ENCODE assay signal across 28 cellular contexts in the genomic region with DNA sequence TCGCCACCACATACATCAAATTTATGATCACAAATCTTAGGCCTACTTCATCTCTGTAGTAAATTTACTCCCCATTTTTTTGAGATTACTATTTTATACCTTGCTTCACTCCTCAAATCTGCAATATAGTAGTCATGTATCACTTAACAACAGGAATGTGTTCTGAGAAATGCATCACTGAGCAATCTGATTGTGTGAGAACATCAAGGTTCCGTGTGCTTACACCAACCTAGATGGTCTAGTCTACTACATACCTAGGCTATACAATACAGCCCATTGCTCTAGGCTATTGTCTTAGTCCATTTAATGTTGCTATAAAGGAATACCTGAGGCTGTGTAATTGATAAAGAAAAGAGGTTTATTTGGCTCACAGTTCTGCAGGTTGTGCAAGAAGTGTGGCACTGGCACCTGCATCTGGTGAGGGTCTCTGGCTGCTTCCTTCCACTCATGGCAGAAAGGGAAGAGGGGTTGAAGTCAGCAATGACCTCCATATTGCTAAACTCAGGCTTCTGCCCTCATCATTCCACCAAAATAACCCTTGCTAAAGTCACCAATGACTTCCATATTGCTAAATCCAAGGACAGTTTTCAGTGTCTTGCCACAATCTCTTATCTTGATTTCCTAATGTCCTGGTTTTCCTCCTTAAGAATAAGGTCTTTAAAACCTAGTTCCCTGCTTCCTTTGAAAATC.
DNase-seq lines count a peak whose midpoint lies in the region; ATAC-seq, FAIRE-seq and TF ChIP-seq lines count a peak whose summit lies in the region.
"Had no signal": no experiment of that assay in that cellular context is flagged by ENCODE, and none has a peak within 500 bp of the region (broad histone marks: within the 10 kb centered on the region; RNA-seq: fewer than 3 reads in every experiment).

No MANE protein-coding gene starts in this region.

- H3K4me1 ChIP-seq in Caco-2 (peaks cover 60% of the 10 kb centered on the region), psoas muscle (peaks cover 59% of the 10 kb centered on the region)
- H3K4me1 ChIP-seq: HAP-1 had no signal

- H3K4me3 Mint-ChIP-seq in Caco-2 (ENCODE audit: unreplicated experiment): no peak overlapping the region
- no peak overlapping the region for H3K4me3 Mint-ChIP-seq in activated T-cell treated with anti-CD3 and anti-CD28 coated beads, Interleukin-2, amount 50 U/mL, for 4 hours
- H3K4me3 Mint-ChIP-seq: CD4-positive, alpha-beta memory T cell had no signal

- H3K27ac ChIP-seq in psoas muscle: peak overlapping the region; percentile 50
- H3K27ac ChIP-seq: KMS-11 had no signal

- FAIRE-seq in RCC 7860 (lab: Jason Lieb, UNC): no peak
- FAIRE-seq: A204.1, G401.6 had no signal

- 87 to 95% (median 88%) methylated on average over 2 of the region's 2 CpGs for WGBS in psoas muscle, 3 donors

- TF ChIP-seq CTCF in Caco-2 (IDR thresholded peaks at IDR 0.05; ENCODE audit: insufficient read depth in 1 of 2, low read depth in 1 of 2, low read length in 1 of 2, severe bottlenecking in 1 of 2, unreplicated experiment in 1 of 2): no peak
- TF ChIP-seq CTCF in psoas muscle (IDR thresholded peaks at IDR 0.05): no peak

- POLR2A ChIA-PET in Caco-2 (lab: Charles Lee): no interaction called here

- ATAC-seq in psoas muscle (no peak), HG03439 (IDR thresholded peaks at IDR 0.05; ENCODE audit: unreplicated experiment) (no peak)
- no peak for ATAC-seq in activated T-cell treated with anti-CD3 and anti-CD28 coated beads, Interleukin-2, amount 50 U/mL, for 4 hours
- ATAC-seq: PC-3 had no signal

- no peaks in the 10 kb centered on the region for H3K27me3 Mint-ChIP-seq in Caco-2 (ENCODE audit: insufficient read depth, unreplicated experiment)
- H3K27me3 Mint-ChIP-seq in activated T-cell treated with anti-CD3 and anti-CD28 coated beads, Interleukin-2, amount 50 U/mL, for 4 hours (ENCODE audit: low read depth): peaks cover 13% of the 10 kb centered on the region

- H3K36me3 Mint-ChIP-seq in Caco-2 (ENCODE audit: insufficient read depth, unreplicated experiment): peaks cover 7% of the 10 kb centered on the region
- no peaks in the 10 kb centered on the region for H3K36me3 Mint-ChIP-seq in activated T-cell treated with anti-CD3 and anti-CD28 coated beads, Interleukin-2, amount 50 U/mL, for 4 hours (ENCODE audit: insufficient read depth)
- H3K36me3 Mint-ChIP-seq: CD4-positive, alpha-beta memory T cell had no signal

- no peaks in the 10 kb centered on the region; the same call in 1 of the 2 replicates for H3K36me3 ChIP-seq in Caco-2 (ENCODE audit: control insufficient read depth, insufficient read depth, low read length)
- no peaks in the 10 kb centered on the region for H3K36me3 ChIP-seq in psoas muscle (ENCODE audit: insufficient read depth in 1 of 2, low read depth in 1 of 2)
- H3K36me3 ChIP-seq: HAP-1 had no signal

- H3K9me3 ChIP-seq in Caco-2 (no peaks in the 10 kb centered on the region), psoas muscle (no peaks in the 10 kb centered on the region)
- H3K9me3 ChIP-seq: HAP-1 had no signal

- no peak overlapping the region for H3K4me3 ChIP-seq in Caco-2 (ENCODE audit: low read depth, low read length)
- H3K4me3 ChIP-seq in psoas muscle: no peak overlapping the region
- H3K4me3 ChIP-seq: HAP-1 had no signal

- peak overlapping the region; percentile 70 for H3K27ac Mint-ChIP-seq in Caco-2 (ENCODE audit: unreplicated experiment)
- H3K27ac Mint-ChIP-seq: CD4-positive, alpha-beta memory T cell had no signal

- intact Hi-C loops in Caco-2 (cut with micrococcal nuclease; ENCODE audit: unreplicated experiment) (loop anchor here (5.0 kb wide), 1 partner anchor 46 kb away; no protein-coding TSS in a partner anchor), psoas muscle (cut with DNase I) (no loop called here)

- DNase-seq in Caco-2 (no peak), RCC 7860 (ENCODE audit: low spot score) (peak; percentile 23), kidney glomerular epithelial cell (lab: John Stamatoyannopoulos, UW) (peak; percentile 37), psoas muscle (no peak), NCI-H1694 treated with DMSO at 0.1 percent for 48 hours (lab: John Stamatoyannopoulos, UW) (no peak)
- DNase-seq in activated T-cell treated with anti-CD3 and anti-CD28 coated beads, Interleukin-2, amount 50 U/mL, for 4 hours: no peak
- DNase-seq: AML-193; C1 segment of cervical spinal cord; CD4-positive, alpha-beta memory T cell; COR-L47; GOT3; IMR-90; NCI-H1048; NCI-H1417; NCI-H1694; NCI-H2081; NCI-H2171; NCI-H226; NCI-H510A; NCI-H748 treated with DMSO at 0.1 percent for 48 hours; PC-3; RPMI8226; SHP77 had no signal

- BruUV-seq in Caco-2 (replicated peaks; lab: Mats Ljungman, UMichigan): no TSS peak

- CTCF ChIA-PET in Caco-2 (lab: Charles Lee): no interaction called here

- peaks cover 10% of the 10 kb centered on the region for H3K9me3 Mint-ChIP-seq in Caco-2 (ENCODE audit: unreplicated experiment)
- H3K9me3 Mint-ChIP-seq in activated T-cell treated with anti-CD3 and anti-CD28 coated beads, Interleukin-2, amount 50 U/mL, for 4 hours: no peaks in the 10 kb centered on the region

- peaks cover 45% of the 10 kb centered on the region for H3K4me1 Mint-ChIP-seq in Caco-2 (ENCODE audit: low read depth, unreplicated experiment)
- peaks cover 4% of the 10 kb centered on the region for H3K4me1 Mint-ChIP-seq in activated T-cell treated with anti-CD3 and anti-CD28 coated beads, Interleukin-2, amount 50 U/mL, for 4 hours (ENCODE audit: low read depth)

- H3K27me3 ChIP-seq in Caco-2 (replicated peaks; ENCODE audit: control insufficient read depth, insufficient read depth, low read length): no peaks in the 10 kb centered on the region
- no peaks in the 10 kb centered on the region for H3K27me3 ChIP-seq in psoas muscle (ENCODE audit: insufficient read depth in 3 of 3, low read length in 2 of 3)

Comparison
In these comparisons a context has a peak if more than half of its experiments do, and no peak if none do; other contexts are left out.
1. DNase-seq: peak in RCC 7860 (single experiment) and kidney glomerular epithelial cell (single experiment); none in Caco-2 (0 of 2), psoas muscle (0 of 2), NCI-H1694 treated with DMSO at 0.1 percent for 48 hours (single experiment) and activated T-cell treated with anti-CD3 and anti-CD28 coated beads, Interleukin-2, amount 50 U/mL, for 4 hours (single experiment).